Comparison of ENCODE assay signal across 9 cellular contexts in genomic region chr9:5518937-5519319, GRCh38. TPM values are rescaled to one million over a fixed set of nuclear protein-coding genes. Genes with fewer than 3 reads are reported as not detected.
DNase-seq lines count a peak whose midpoint lies in the region; ATAC-seq and TF ChIP-seq lines count a peak whose summit lies in the region.
"Had no signal": no experiment of that assay in that cellular context is flagged by ENCODE, and none has a peak within 500 bp of the region (broad histone marks: within the 10 kb centered on the region; RNA-seq: fewer than 3 reads in every experiment).

No MANE protein-coding gene starts in this region.

- WGBS in prostate gland: 63% methylated on average over 2 of the region's 2 CpGs

- H3K4me3 Mint-ChIP-seq in GM23338: no peak overlapping the region

- H4K20me1 ChIP-seq in GM23338 (replicated peaks; ENCODE audit: insufficient read depth): no peaks in the 10 kb centered on the region
- no peaks in the 10 kb centered on the region for H4K20me1 ChIP-seq in OCI-LY3 (ENCODE audit: insufficient read depth, low read length)

- H3K9me3 ChIP-seq in OCI-LY3 (ENCODE audit: insufficient read depth, low read length) (no peaks in the 10 kb centered on the region), prostate gland (no peaks in the 10 kb centered on the region)

- H3K79me2 ChIP-seq in GM23338 (replicated peaks; ENCODE audit: insufficient read depth): no peaks in the 10 kb centered on the region
- H3K79me2 ChIP-seq in OCI-LY3 (ENCODE audit: low read length): no peaks in the 10 kb centered on the region

- TF ChIP-seq CTCF in GM23338 (conservative IDR thresholded peaks at IDR 0.05; ENCODE audit: low read depth in 2 of 2) (no peak), OCI-LY3 (IDR thresholded peaks at IDR 0.05; ENCODE audit: low read depth, low read length) (no peak), coronary artery (IDR thresholded peaks at IDR 0.05) (no peak), prostate gland (IDR thresholded peaks at IDR 0.05) (no peak)

- no peaks in the 10 kb centered on the region for H3F3A ChIP-seq in GM23338 (replicated peaks; ENCODE audit: low read depth)

- peak; percentile 27 for DNase-seq in activated naive CD4-positive, alpha-beta T cell treated with Interleukin-2 at 50 U/mL for 16 hours
- no peak for DNase-seq in activated naive CD4-positive, alpha-beta T cell treated with anti-CD3 and anti-CD28 coated beads, Interleukin-2, amount 50 U/mL, for 16 hours
- DNase-seq in GM23338 (ENCODE audit: low spot score) (no peak), coronary artery (ENCODE audit: low spot score) (no peak), NCI-H345 (lab: John Stamatoyannopoulos, UW) (no peak), prostate gland (ENCODE audit: low spot score) (no peak)
- peak; percentile 14 to 35 for DNase-seq in stimulated activated CD8-positive, alpha-beta memory T cell treated with anti-CD3 and anti-CD28 coated beads, Interleukin-2, amount 100 ng/mL, for 48 hours (ENCODE audit: low read depth in 2 of 2)
- DNase-seq: SHP77 had no signal

- H3K9me2 ChIP-seq in GM23338 (ENCODE audit: insufficient read depth): no peaks in the 10 kb centered on the region; the same call in 1 of the 2 replicates

- no peaks in the 10 kb centered on the region for H3K36me3 Mint-ChIP-seq in GM23338 (ENCODE audit: low read depth)

- peak overlapping the region; percentile 29; the same call in 1 of the 2 replicates for H3K9ac ChIP-seq in OCI-LY3 (ENCODE audit: low read length)

- H3K27me3 ChIP-seq in GM23338 (ENCODE audit: insufficient read depth): no peaks in the 10 kb centered on the region
- no peaks in the 10 kb centered on the region for H3K27me3 ChIP-seq in OCI-LY3 (ENCODE audit: low read depth, low read length)
- no peaks in the 10 kb centered on the region for H3K27me3 ChIP-seq in prostate gland (replicated peaks; ENCODE audit: insufficient read depth)

- peak overlapping the region; percentile 54 for H3K4me2 ChIP-seq in GM23338
- peak overlapping the region; percentile 62 for H3K4me2 ChIP-seq in OCI-LY3 (ENCODE audit: low read length)

- H3K27ac ChIP-seq in GM23338 (ENCODE audit: low read depth) (no peak overlapping the region), OCI-LY3 (ENCODE audit: low read length) (peak overlapping the region; percentile 82), coronary artery (no peak overlapping the region), prostate gland (no peak overlapping the region)

- peak overlapping the region; percentile 9; the same call in 1 of the 2 replicates for H3K27ac Mint-ChIP-seq in GM23338

- H3K27me3 Mint-ChIP-seq in GM23338 (ENCODE audit: insufficient read depth, low read depth, poor library complexity): no peaks in the 10 kb centered on the region

- H3K36me3 ChIP-seq in GM23338 (ENCODE audit: insufficient read depth): no peaks in the 10 kb centered on the region; the same call in 1 of the 2 replicates
- H3K36me3 ChIP-seq in OCI-LY3 (replicated peaks; ENCODE audit: low read depth, low read length): no peaks in the 10 kb centered on the region
- H3K36me3 ChIP-seq in prostate gland: no peaks in the 10 kb centered on the region

- no peaks in the 10 kb centered on the region; the same call in 2 of the 3 replicates for H3K9me3 Mint-ChIP-seq in GM23338

- ATAC-seq in GM23338: no peak

- H2AFZ ChIP-seq in GM23338 (peak overlapping the region; percentile 18), OCI-LY3 (ENCODE audit: low read depth, low read length) (0 out of 2 replicates have a peak overlapping the region, but pooled peaks have one; percentile 43)

- intact Hi-C loops in prostate gland (cut with DNase I): no loop called here

- no peak for TF ChIP-seq POLR2A in prostate gland (IDR thresholded peaks at IDR 0.05)

- H3K4me3 ChIP-seq in GM23338: no peak overlapping the region
- peak overlapping the region; percentile 30 for H3K4me3 ChIP-seq in OCI-LY3 (ENCODE audit: low read length)
- no peak overlapping the region for H3K4me3 ChIP-seq in coronary artery
- no peak overlapping the region for H3K4me3 ChIP-seq in prostate gland

- peaks cover 18% of the 10 kb centered on the region for H3K4me1 ChIP-seq in GM23338 (ENCODE audit: insufficient read depth)
- H3K4me1 ChIP-seq in OCI-LY3 (ENCODE audit: low read length): peaks cover 52% of the 10 kb centered on the region
- H3K4me1 ChIP-seq in prostate gland (replicated peaks): no peaks in the 10 kb centered on the region

- H3K4me1 Mint-ChIP-seq in GM23338: peaks cover 14% of the 10 kb centered on the region

TF ChIP-seq in GM23338, 12 proteins besides CTCF, POLR2A, EP300 and RAD21 (continues in another document):
- TF ChIP-seq REST (IDR thresholded peaks at IDR 0.05; ENCODE audit: unreplicated experiment) (no peak), EZH2 (IDR thresholded peaks at IDR 0.05; ENCODE audit: low read depth, unreplicated experiment) (no peak), ZNF331 (CRISPR knock-in tag; IDR thresholded peaks at IDR 0.05; ENCODE audit: low read depth) (no peak)

RNA-seq across cellular contexts. Expression of gene PDCD1LG2, which starts 8.6 kb away (rescaled TPM):
- not detected in 2 replicates for total RNA-seq in GM23338 (2014; rRNA removed; shearing (Covaris generic))
- not detected in 2 replicates for polyA plus RNA-seq in GM23338 (2016; fragmentation: Nextera tagmentation; extraction: Ambion mirVana)
- 1 to 10 TPM in 1 of 2 donors, not detected in 1; 1.4 TPM for total RNA-seq in prostate gland

Comparison
In these comparisons a context has a peak if more than half of its experiments do, and no peak if none do; other contexts are left out.
1. DNase-seq: peak in activated naive CD4-positive, alpha-beta T cell treated with Interleukin-2 at 50 U/mL for 16 hours (single experiment) and stimulated activated CD8-positive, alpha-beta memory T cell treated with anti-CD3 and anti-CD28 coated beads, Interleukin-2, amount 100 ng/mL, for 48 hours (2 of 2); none in activated naive CD4-positive, alpha-beta T cell treated with anti-CD3 and anti-CD28 coated beads, Interleukin-2, amount 50 U/mL, for 16 hours (single experiment), GM23338 (single experiment), coronary artery (single experiment), NCI-H345 (single experiment) and prostate gland (single experiment).